Comparison of ENCODE assay signal across 8 cellular contexts in genomic region chrX:50903387-50904027, GRCh38. TPM values are rescaled to one million over a fixed set of nuclear protein-coding genes. Genes with fewer than 3 reads are reported as not detected.
DNase-seq lines count a peak whose midpoint lies in the region; ATAC-seq and TF ChIP-seq lines count a peak whose summit lies in the region.

No MANE protein-coding gene starts in this region.

- POLR2A ChIA-PET in WTC11 (lab: Charles Lee) = no interaction called here

- no peaks in the 10 kb centered on the region for H3K4me1 Mint-ChIP-seq in WTC11

- H3K4me3 Mint-ChIP-seq in WTC11 = no peak overlapping the region; the same call in 1 of the 2 replicates

- no peaks in the 10 kb centered on the region for H3K36me3 ChIP-seq in HUES48 (ENCODE audit: control insufficient read depth, insufficient read depth, low read length)
- H3K36me3 ChIP-seq in tibial artery = no peaks in the 10 kb centered on the region

- intact Hi-C loops in tibial artery (cut with DNase I; ENCODE audit: low total_unique reads) = loop anchor here (5.0 kb wide), 1 partner anchor 211 kb away; no protein-coding TSS in a partner anchor

- H3K27me3 Mint-ChIP-seq in WTC11 (ENCODE audit: low read depth) = no peaks in the 10 kb centered on the region

- H3K9me3 Mint-ChIP-seq in WTC11 = no peaks in the 10 kb centered on the region

- TF ChIP-seq CTCF in WTC11 (IDR thresholded peaks at IDR 0.05) = 0 out of 2 replicates have a peak, but pooled peaks have one; percentile 32
- peak; percentile 32 to 35 for TF ChIP-seq CTCF in tibial artery (IDR thresholded peaks at IDR 0.05)

- H3K4me3 ChIP-seq in HUES48 (ENCODE audit: low read depth, low read length) = peak overlapping the region; percentile 15; the same call in 1 of the 2 replicates
- no peak overlapping the region for H3K4me3 ChIP-seq in tibial artery

- no peaks in the 10 kb centered on the region for H3K4me1 ChIP-seq in HUES48 (ENCODE audit: control insufficient read depth, insufficient read depth, low read length)
- no peaks in the 10 kb centered on the region for H3K4me1 ChIP-seq in tibial artery

- H3K27ac Mint-ChIP-seq in WTC11 = no peak overlapping the region

- no peaks in the 10 kb centered on the region for H3K9me3 ChIP-seq in HUES48 (ENCODE audit: control insufficient read depth, insufficient read depth, low read length)
- H3K9me3 ChIP-seq in tibial artery = no peaks in the 10 kb centered on the region

- peak; percentile 1 to 14 for DNase-seq in SHP77 (lab: John Stamatoyannopoulos, UW)
- no peak for DNase-seq in SHP77 treated with DMSO at 0.1 percent for 48 hours (lab: John Stamatoyannopoulos, UW)
- DNase-seq in WTC11 (ENCODE audit: low spot score) = peak; percentile 33
- peak; percentile 2 to 43 for DNase-seq in hippocampal formation (lab: John Stamatoyannopoulos, UW)
- no peak for DNase-seq in tibial artery
- no peak for DNase-seq in A172 (ENCODE audit: low spot score)

- CTCF ChIA-PET in WTC11 (lab: Charles Lee) = interaction anchor here (0.6 to 2.3 kb wide), 16 partner anchors 14 to 217 kb away, joined by 3 to 15 read pairs (median 4); no protein-coding TSS in a partner anchor

- H3K27me3 ChIP-seq in HUES48 (ENCODE audit: control insufficient read depth, insufficient read depth, low read length) (no peaks in the 10 kb centered on the region), tibial artery (no peaks in the 10 kb centered on the region)

- H3K9ac ChIP-seq in HUES48 (ENCODE audit: low read depth, low read length) = no peak overlapping the region

- H3K27ac ChIP-seq in HUES48 (ENCODE audit: low read depth, low read length) (no peak overlapping the region), tibial artery (no peak overlapping the region)

- peak; percentile 77 for ATAC-seq in WTC11
- no peak for ATAC-seq in GM19452 (IDR thresholded peaks at IDR 0.05; ENCODE audit: unreplicated experiment)

- H3K36me3 Mint-ChIP-seq in WTC11 = no peaks in the 10 kb centered on the region

TF ChIP-seq in WTC11, 78 proteins besides CTCF, POLR2A, EP300 and RAD21:
- TF ChIP-seq GRHL2 (CRISPR knock-in tag; IDR thresholded peaks at IDR 0.05; ENCODE audit: insufficient replicate concordance, severe bottlenecking) (no peak), HMGXB4 (CRISPR knock-in tag; IDR thresholded peaks at IDR 0.05) (no peak), ZNF121 (CRISPR knock-in tag; IDR thresholded peaks at IDR 0.05) (no peak), SMAD4 (CRISPR knock-in tag; IDR thresholded peaks at IDR 0.05) (no peak), ZNF219 (CRISPR knock-in tag; IDR thresholded peaks at IDR 0.05; ENCODE audit: borderline replicate concordance) (no peak), TEAD1 (CRISPR knock-in tag; IDR thresholded peaks at IDR 0.05) (no peak), ATF1 (CRISPR knock-in tag; IDR thresholded peaks at IDR 0.05) (no peak), SP1 (CRISPR knock-in tag; conservative IDR thresholded peaks at IDR 0.05) (no peak), MAX (CRISPR knock-in tag; IDR thresholded peaks at IDR 0.05) (no peak), EMX1 (CRISPR knock-in tag; IDR thresholded peaks at IDR 0.05) (no peak), MLX (CRISPR knock-in tag; IDR thresholded peaks at IDR 0.05) (no peak), RORB (CRISPR knock-in tag; IDR thresholded peaks at IDR 0.05) (no peak), CREB1 (CRISPR knock-in tag; IDR thresholded peaks at IDR 0.05) (no peak), SOX15 (CRISPR knock-in tag; IDR thresholded peaks at IDR 0.05) (no peak)
- TF ChIP-seq, protein P1, sequence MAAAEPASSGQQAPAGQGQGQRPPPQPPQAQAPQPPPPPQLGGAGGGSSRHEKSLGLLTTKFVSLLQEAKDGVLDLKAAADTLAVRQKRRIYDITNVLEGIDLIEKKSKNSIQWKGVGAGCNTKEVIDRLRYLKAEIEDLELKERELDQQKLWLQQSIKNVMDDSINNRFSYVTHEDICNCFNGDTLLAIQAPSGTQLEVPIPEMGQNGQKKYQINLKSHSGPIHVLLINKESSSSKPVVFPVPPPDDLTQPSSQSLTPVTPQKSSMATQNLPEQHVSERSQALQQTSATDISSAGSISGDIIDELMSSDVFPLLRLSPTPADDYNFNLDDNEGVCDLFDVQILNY (CRISPR knock-in tag; IDR thresholded peaks at IDR 0.05) = no peak
- TF ChIP-seq, protein P2, sequence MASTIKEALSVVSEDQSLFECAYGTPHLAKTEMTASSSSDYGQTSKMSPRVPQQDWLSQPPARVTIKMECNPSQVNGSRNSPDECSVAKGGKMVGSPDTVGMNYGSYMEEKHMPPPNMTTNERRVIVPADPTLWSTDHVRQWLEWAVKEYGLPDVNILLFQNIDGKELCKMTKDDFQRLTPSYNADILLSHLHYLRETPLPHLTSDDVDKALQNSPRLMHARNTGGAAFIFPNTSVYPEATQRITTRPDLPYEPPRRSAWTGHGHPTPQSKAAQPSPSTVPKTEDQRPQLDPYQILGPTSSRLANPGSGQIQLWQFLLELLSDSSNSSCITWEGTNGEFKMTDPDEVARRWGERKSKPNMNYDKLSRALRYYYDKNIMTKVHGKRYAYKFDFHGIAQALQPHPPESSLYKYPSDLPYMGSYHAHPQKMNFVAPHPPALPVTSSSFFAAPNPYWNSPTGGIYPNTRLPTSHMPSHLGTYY (CRISPR knock-in tag; IDR thresholded peaks at IDR 0.05) = no peak

RNA-seq across cellular contexts. Expression of gene BMP15, which starts 7.0 kb away (rescaled TPM):
- total RNA-seq in WTC11 (2021) = not detected in 3 replicates
- not detected in 2 replicates for total RNA-seq in A172 (2014; rRNA removed; shearing (Covaris generic))

Comparison
In these comparisons a context has a peak if more than half of its experiments do, and no peak if none do; other contexts are left out.
1. DNase-seq: peak in SHP77 (2 of 2), WTC11 (single experiment) and hippocampal formation (2 of 2); none in SHP77 treated with DMSO at 0.1 percent for 48 hours (single experiment), tibial artery (0 of 2) and A172 (single experiment).